Comparison of ENCODE assay signal across 26 cellular contexts in genomic region chr6:56038764-56039163, GRCh38.
"Had no signal": no experiment of that assay in that cellular context is flagged by ENCODE, and none has a peak within 500 bp of the region (broad histone marks: within the 10 kb centered on the region; RNA-seq: fewer than 3 reads in every experiment).

No MANE protein-coding gene starts in this region.

- ATAC-seq: effector memory CD8-positive, alpha-beta T cell; esophagus mucosa; foreskin keratinocyte; gastrocnemius medialis; gastroesophageal sphincter; heart right ventricle had no signal

- H3K9me3 ChIP-seq: colonic mucosa, esophagus muscularis mucosa, esophagus squamous epithelium, gastrocnemius medialis, gastroesophageal sphincter, heart right ventricle had no signal

- H3K36me3 ChIP-seq: colonic mucosa, esophagus muscularis mucosa, esophagus squamous epithelium, gastrocnemius medialis, gastroesophageal sphincter, heart right ventricle had no signal

- DNase-seq: colonic mucosa; cortex of kidney; dermis blood vessel endothelial cell; dorsolateral prefrontal cortex; effector CD4-positive, alpha-beta T cell; effector CD8-positive, alpha-beta T cell; effector memory CD4-positive, alpha-beta T cell; effector memory CD8-positive, alpha-beta T cell; endodermal cell; erythroblast; esophagus squamous epithelium; foreskin fibroblast; foreskin keratinocyte; gastrocnemius medialis; head of caudate nucleus; heart right ventricle had no signal

- H3K4me3 ChIP-seq: colonic mucosa, coronary artery, dorsolateral prefrontal cortex, esophagus muscularis mucosa, esophagus squamous epithelium, gastrocnemius medialis, gastroesophageal sphincter, heart right ventricle had no signal

- H3K27ac ChIP-seq: colonic mucosa, coronary artery, dorsolateral prefrontal cortex, epithelial cell of prostate, esophagus muscularis mucosa, esophagus squamous epithelium, foreskin keratinocyte, gastrocnemius medialis, gastroesophageal sphincter, heart right ventricle had no signal

- H3K9me3 Mint-ChIP-seq: endodermal cell had no signal

- H3K27me3 Mint-ChIP-seq: dendritic cell treated with granulocyte-macrophage colony-stimulating factor and Interleukin-4, amounts not matched to agents 40 ng/mL and 50 ng/mL, for 4 days; effector memory CD8-positive, alpha-beta T cell had no signal

- H3K4me3 Mint-ChIP-seq: dendritic cell treated with granulocyte-macrophage colony-stimulating factor and Interleukin-4, amounts not matched to agents 40 ng/mL and 50 ng/mL, for 4 days; effector memory CD8-positive, alpha-beta T cell; endodermal cell had no signal

- H3K27ac Mint-ChIP-seq: dendritic cell treated with granulocyte-macrophage colony-stimulating factor and Interleukin-4, amounts not matched to agents 40 ng/mL and 50 ng/mL, for 4 days; effector memory CD8-positive, alpha-beta T cell; endodermal cell had no signal

- FAIRE-seq: colon, endometrium, endothelial cell of umbilical vein, frontal cortex had no signal

- H3K4me1 ChIP-seq: colonic mucosa, esophagus squamous epithelium, foreskin keratinocyte, gastrocnemius medialis had no signal

- H3K27me3 ChIP-seq: colonic mucosa, esophagus muscularis mucosa, esophagus squamous epithelium, foreskin keratinocyte, gastrocnemius medialis, gastroesophageal sphincter, heart right ventricle had no signal
